In genomic region chr12:96399081-96399918, GRCh38 we compare ENCODE assay signal across 8 cellular contexts. TPM values are rescaled to one million over a fixed set of nuclear protein-coding genes. Genes with fewer than 3 reads are reported as not detected.
DNase-seq lines count a peak whose midpoint lies in the region; ATAC-seq and TF ChIP-seq lines count a peak whose summit lies in the region.

No MANE protein-coding gene starts in this region.

- H3K4me3 ChIP-seq in OCI-LY1 (ENCODE audit: low read depth, low read length, poor library complexity, severe bottlenecking): peak overlapping the region; percentile 96
- H3K4me3 ChIP-seq in esophagus squamous epithelium: peak overlapping the region; percentile 83 to 100 (median 92)
- H3K4me3 ChIP-seq in naive thymus-derived CD4-positive, alpha-beta T cell (ENCODE audit: low read length): peak overlapping the region; percentile 77

- H3K27me3 ChIP-seq in OCI-LY1 (ENCODE audit: insufficient read depth, low read length) (no peaks in the 10 kb centered on the region), esophagus squamous epithelium (no peaks in the 10 kb centered on the region)
- H3K27me3 ChIP-seq in naive thymus-derived CD4-positive, alpha-beta T cell (ENCODE audit: control insufficient read depth in 2 of 2, insufficient read depth in 2 of 2, low read length in 2 of 2): no peaks in the 10 kb centered on the region

- no peaks in the 10 kb centered on the region for H3K9me2 ChIP-seq in OCI-LY1 (ENCODE audit: low read depth, low read length)

- H3K4me2 ChIP-seq in OCI-LY1 (ENCODE audit: low read length): peak overlapping the region; percentile 93

- H3K36me3 Mint-ChIP-seq in activated T-cell treated with anti-CD3 and anti-CD28 coated beads, Interleukin-2, amount 50 U/mL, for 72 hours (ENCODE audit: insufficient read depth in 2 of 2): peaks cover 0 to 3% of the 10 kb centered on the region in 2 donors
- H3K36me3 Mint-ChIP-seq in naive thymus-derived CD4-positive, alpha-beta T cell: peaks cover 0 to 3% (median 0%) of the 10 kb centered on the region in 5 donors

- CTCF ChIA-PET in naive thymus-derived CD4-positive, alpha-beta T cell (lab: Charles Lee): interaction anchor here (0.5 to 6.5 kb wide), 23 partner anchors 10 to 342 kb away, joined by 3 to 50 read pairs (median 3); no protein-coding TSS in a partner anchor

- peaks cover 46% of the 10 kb centered on the region for H3K79me2 ChIP-seq in OCI-LY1 (ENCODE audit: insufficient read depth, low read length)

- peak; percentile 35 to 58 for DNase-seq in AML-193 (lab: John Stamatoyannopoulos, UW)
- peak; percentile 77 to 81 for DNase-seq in activated T-cell treated with anti-CD3 and anti-CD28 coated beads, Interleukin-2, amount 50 U/mL, for 72 hours
- DNase-seq in esophagus squamous epithelium (lab: John Stamatoyannopoulos, UW): peak; percentile 47
- peak; percentile 60 to 81 (median 69) for DNase-seq in naive thymus-derived CD4-positive, alpha-beta T cell
- peak; percentile 86 for DNase-seq in stimulated activated naive CD4-positive, alpha-beta T cell treated with Interleukin-2 at 50 U/mL for 16 hours (lab: John Stamatoyannopoulos, UW)

- H3K4me1 Mint-ChIP-seq in activated T-cell treated with anti-CD3 and anti-CD28 coated beads, Interleukin-2, amount 50 U/mL, for 72 hours (ENCODE audit: low read depth): peaks cover 50% of the 10 kb centered on the region
- peaks cover 34 to 56% (median 50%) of the 10 kb centered on the region in 7 donors for H3K4me1 Mint-ChIP-seq in naive thymus-derived CD4-positive, alpha-beta T cell

- H3K9me3 ChIP-seq in OCI-LY1 (ENCODE audit: low read length) (no peaks in the 10 kb centered on the region), esophagus squamous epithelium (no peaks in the 10 kb centered on the region)
- H3K9me3 ChIP-seq in naive thymus-derived CD4-positive, alpha-beta T cell (ENCODE audit: control insufficient read depth in 2 of 3, low read length in 3 of 3): no peaks in the 10 kb centered on the region

- H3K4me1 ChIP-seq in OCI-LY1 (ENCODE audit: insufficient read depth, low read length, severe bottlenecking) (peaks cover 46% of the 10 kb centered on the region), esophagus squamous epithelium (peaks cover 0 to 56% (median 18%) of the 10 kb centered on the region in 3 donors)
- peaks cover 19 to 24% of the 10 kb centered on the region in 2 donors for H3K4me1 ChIP-seq in naive thymus-derived CD4-positive, alpha-beta T cell (ENCODE audit: control insufficient read depth in 2 of 2, insufficient read depth in 2 of 2, low read length in 2 of 2)

- POLR2A ChIA-PET in naive thymus-derived CD4-positive, alpha-beta T cell (lab: Charles Lee): interaction anchor here (0.7 to 5.5 kb wide), 30 partner anchors 11 to 351 kb away, joined by 3 to 89 read pairs (median 4); no protein-coding TSS in a partner anchor

- peak in 2 of 4 donors; percentile 58 to 61 for TF ChIP-seq POLR2A in esophagus squamous epithelium (IDR thresholded peaks at IDR 0.05)

- H3K9ac ChIP-seq in OCI-LY1 (ENCODE audit: low read length): peak overlapping the region; percentile 96

- peak overlapping the region; percentile 97 for H3K27ac Mint-ChIP-seq in activated T-cell treated with anti-CD3 and anti-CD28 coated beads, Interleukin-2, amount 50 U/mL, for 72 hours
- peak overlapping the region; percentile 90 to 99 (median 96) for H3K27ac Mint-ChIP-seq in naive thymus-derived CD4-positive, alpha-beta T cell

- TF ChIP-seq CTCF in OCI-LY1 (IDR thresholded peaks at IDR 0.05; ENCODE audit: low read length) (peak; percentile 17; the same call in 1 of the 2 replicates), esophagus squamous epithelium (IDR thresholded peaks at IDR 0.05) (peak in 3 of 6 experiments; percentile 14 to 48 (median 40))

- no peak overlapping the region for H2AFZ ChIP-seq in OCI-LY1 (ENCODE audit: low read length)

- H3K36me3 ChIP-seq in OCI-LY1 (ENCODE audit: insufficient read depth, low read length) (no peaks in the 10 kb centered on the region), esophagus squamous epithelium (no peaks in the 10 kb centered on the region)
- peaks cover 0 to 11% (median 0%) of the 10 kb centered on the region in 3 experiments for H3K36me3 ChIP-seq in naive thymus-derived CD4-positive, alpha-beta T cell (ENCODE audit: control insufficient read depth in 2 of 3, insufficient read depth in 3 of 3, low read length in 3 of 3)

- WGBS in esophagus squamous epithelium, 2 donors: 0% methylated on average over 15 to 36 of the region's 71 CpGs

- H3K27me3 Mint-ChIP-seq in activated T-cell treated with anti-CD3 and anti-CD28 coated beads, Interleukin-2, amount 50 U/mL, for 72 hours (ENCODE audit: low read depth): no peaks in the 10 kb centered on the region
- no peaks in the 10 kb centered on the region for H3K27me3 Mint-ChIP-seq in naive thymus-derived CD4-positive, alpha-beta T cell

- peak; percentile 31 for ATAC-seq in GM18870 (IDR thresholded peaks at IDR 0.05; ENCODE audit: unreplicated experiment)
- ATAC-seq in HG03135 (IDR thresholded peaks at IDR 0.05; ENCODE audit: unreplicated experiment): peak; percentile 35
- ATAC-seq in activated T-cell treated with anti-CD3 and anti-CD28 coated beads, Interleukin-2, amount 50 U/mL, for 72 hours (replicated peaks in 1 of 2): peak; percentile 47 to 49
- peak; percentile 51 for ATAC-seq in naive thymus-derived CD4-positive, alpha-beta T cell

- H3K27ac ChIP-seq in OCI-LY1 (ENCODE audit: low read depth, low read length, poor library complexity, severe bottlenecking): peak overlapping the region; percentile 80
- peak overlapping the region; percentile 96 to 100 (median 98) for H3K27ac ChIP-seq in esophagus squamous epithelium
- H3K27ac ChIP-seq in naive thymus-derived CD4-positive, alpha-beta T cell (ENCODE audit: low read depth, low read length): peak overlapping the region; percentile 98

- H4K20me1 ChIP-seq in OCI-LY1 (ENCODE audit: insufficient read depth, low read length): no peaks in the 10 kb centered on the region

- H3K4me3 Mint-ChIP-seq in activated T-cell treated with anti-CD3 and anti-CD28 coated beads, Interleukin-2, amount 50 U/mL, for 72 hours: peak overlapping the region; percentile 92 to 99
- H3K4me3 Mint-ChIP-seq in naive thymus-derived CD4-positive, alpha-beta T cell: peak overlapping the region; percentile 94 to 98 (median 96)

- intact Hi-C loops in esophagus squamous epithelium (cut with DNase I): loop anchor here (5.0 kb wide), 1 partner anchor 337 kb away; no protein-coding TSS in a partner anchor
- intact Hi-C loops in naive thymus-derived CD4-positive, alpha-beta T cell (cut with micrococcal nuclease): loop anchor here (1.0 to 5.0 kb wide), 5 partner anchors 21 to 102 kb away; no protein-coding TSS in a partner anchor

- no peaks in the 10 kb centered on the region for H3F3A ChIP-seq in OCI-LY1 (ENCODE audit: insufficient read depth, low read length)

- no peaks in the 10 kb centered on the region for H3K9me3 Mint-ChIP-seq in activated T-cell treated with anti-CD3 and anti-CD28 coated beads, Interleukin-2, amount 50 U/mL, for 72 hours
- H3K9me3 Mint-ChIP-seq in naive thymus-derived CD4-positive, alpha-beta T cell: peaks cover 0 to 6% (median 0%) of the 10 kb centered on the region in 11 donors

RNA-seq across cellular contexts. Expression of gene CDK17, which starts 0.9 kb away (rescaled TPM):
- total RNA-seq in activated T-cell treated with anti-CD3 and anti-CD28 coated beads, Interleukin-2, amount 50 U/mL, for 72 hours: 10 to 100 TPM; 54.4 to 61.9 TPM
- total RNA-seq in esophagus squamous epithelium: 10 to 100 TPM; 15.4 to 37.4 (median 19.9) TPM
- 100 to 1,000 TPM in 2 of 5 experiments, 10 to 100 TPM in 3; 39.7 to 112 (median 67.9) TPM for total RNA-seq in naive thymus-derived CD4-positive, alpha-beta T cell
- polyA plus RNA-seq in naive thymus-derived CD4-positive, alpha-beta T cell: 10 to 100 TPM; 30.0 to 50.8 TPM

Comparison
In these comparisons a context has a peak if more than half of its experiments do, and no peak if none do; other contexts are left out.
1. Peak in every context shown above with its lines: DNase-seq, ATAC-seq, H3K4me3 ChIP-seq and H3K27ac ChIP-seq.